Comparison of ENCODE assay signal across 37 cellular contexts in genomic region chr3:94483403-94483802, GRCh38.
DNase-seq lines count a peak whose midpoint lies in the region; ATAC-seq, FAIRE-seq and TF ChIP-seq lines count a peak whose summit lies in the region.
"Had no signal": no experiment of that assay in that cellular context is flagged by ENCODE, and none has a peak within 500 bp of the region (broad histone marks: within the 10 kb centered on the region; RNA-seq: fewer than 3 reads in every experiment).

No MANE protein-coding gene starts in this region.

- no peak overlapping the region for H3K4me3 Mint-ChIP-seq in activated naive CD4-positive, alpha-beta T cell treated with anti-CD3 and anti-CD28 coated beads for 36 hours
- H3K4me3 Mint-ChIP-seq: B cell; CD14-positive monocyte; CD4-positive, alpha-beta memory T cell; CD4-positive, alpha-beta T cell; CD4-positive, CD25-positive, alpha-beta regulatory T cell; CD8-positive, alpha-beta memory T cell; CD8-positive, alpha-beta T cell had no signal

- TF ChIP-seq POLR2A in H54 (IDR thresholded peaks at IDR 0.05; ENCODE audit: low read depth, low read length), result no peak

- H3K36me3 Mint-ChIP-seq in activated naive CD4-positive, alpha-beta T cell treated with anti-CD3 and anti-CD28 coated beads for 36 hours (ENCODE audit: low read depth), result no peaks in the 10 kb centered on the region
- H3K36me3 Mint-ChIP-seq: CD14-positive monocyte; CD4-positive, alpha-beta memory T cell; CD4-positive, CD25-positive, alpha-beta regulatory T cell; CD8-positive, alpha-beta memory T cell; CD8-positive, alpha-beta T cell had no signal

- H3K27ac ChIP-seq in colonic mucosa, result peak overlapping the region; percentile 11
- H3K27ac ChIP-seq: 22Rv1; A549; BLaER1; BLaER1 treated with 17β-estradiol and CSF1 and Interleukin-3, amounts not matched to agents 10 nM and 100 nM; C4-2B had no signal

- H3K27me3 ChIP-seq in colonic mucosa, result no peaks in the 10 kb centered on the region
- H3K27me3 ChIP-seq: BE2C; BLaER1; BLaER1 treated with 17β-estradiol and CSF1 and Interleukin-3, amounts not matched to agents 10 nM and 100 nM had no signal

- no peak for TF ChIP-seq CTCF in colonic mucosa (IDR thresholded peaks at IDR 0.05)
- no peak for TF ChIP-seq CTCF in mucosa of descending colon (IDR thresholded peaks at IDR 0.05)

- no peaks in the 10 kb centered on the region for H3K27me3 Mint-ChIP-seq in activated naive CD4-positive, alpha-beta T cell treated with anti-CD3 and anti-CD28 coated beads for 36 hours (ENCODE audit: low read depth)
- H3K27me3 Mint-ChIP-seq: B cell; CD4-positive, alpha-beta memory T cell; CD4-positive, alpha-beta T cell; CD4-positive, CD25-positive, alpha-beta regulatory T cell; CD8-positive, alpha-beta memory T cell had no signal

- no peak overlapping the region for H3K4me3 ChIP-seq in colonic mucosa
- no peak overlapping the region for H3K4me3 ChIP-seq in mucosa of descending colon
- H3K4me3 ChIP-seq: A549; BLaER1; BLaER1 treated with 17β-estradiol and CSF1 and Interleukin-3, amounts not matched to agents 10 nM and 100 nM had no signal

- CTCF ChIA-PET in activated naive CD4-positive, alpha-beta T cell treated with anti-CD3 and anti-CD28 coated beads for 36 hours (lab: Charles Lee), result no interaction called here

- no peak overlapping the region for H3K9ac ChIP-seq in colonic mucosa (ENCODE audit: low read depth in 2 of 2, low read length in 2 of 2)
- H3K9ac ChIP-seq: BLaER1; BLaER1 treated with 17β-estradiol and CSF1 and Interleukin-3, amounts not matched to agents 10 nM and 100 nM had no signal

- intact Hi-C loops in colonic mucosa (cut with DNase I), result no loop called here
- intact Hi-C loops in left colon (cut with DNase I, micrococcal nuclease), result no loop called here
- intact Hi-C loops in mucosa of descending colon (cut with DNase I, micrococcal nuclease), result no loop called here
- intact Hi-C loops in activated naive CD4-positive, alpha-beta T cell treated with anti-CD3 and anti-CD28 coated beads for 36 hours (cut with micrococcal nuclease), result no loop called here

- H3K4me1 Mint-ChIP-seq in activated naive CD4-positive, alpha-beta T cell treated with anti-CD3 and anti-CD28 coated beads for 36 hours (ENCODE audit: low read depth), result no peaks in the 10 kb centered on the region
- H3K4me1 Mint-ChIP-seq: B cell; CD14-positive monocyte; CD4-positive, alpha-beta memory T cell; CD4-positive, CD25-positive, alpha-beta regulatory T cell; CD8-positive, alpha-beta memory T cell had no signal

- FAIRE-seq in urothelium cell line (lab: Jason Lieb, UNC) (no peak), H54 (lab: Jason Lieb, UNC) (no peak)
- FAIRE-seq: A204.1, A549, D721Med had no signal

- H3K9me3 Mint-ChIP-seq in activated naive CD4-positive, alpha-beta T cell treated with anti-CD3 and anti-CD28 coated beads for 36 hours, result peaks cover 4% of the 10 kb centered on the region
- H3K9me3 Mint-ChIP-seq: CD4-positive, alpha-beta T cell had no signal

- peak; percentile 92 for ATAC-seq in left colon
- peak; percentile 83 for ATAC-seq in mucosa of descending colon
- ATAC-seq: A549; CD8-positive, alpha-beta T cell had no signal

- DNase-seq in colonic mucosa (no peak), left colon (no peak), left kidney (ENCODE audit: low read depth, low spot score) (peak; percentile 11), mucosa of descending colon (peak in 1 of 3 donors; percentile 15), urothelium cell line (ENCODE audit: low spot score) (no peak), H54 (ENCODE audit: insufficient read length, low spot score) (no peak), NCI-H1105 treated with DMSO at 0.1 percent for 48 hours (lab: John Stamatoyannopoulos, UW) (no peak)
- no peak for DNase-seq in activated naive CD4-positive, alpha-beta T cell treated with anti-CD3 and anti-CD28 coated beads for 36 hours
- DNase-seq: 8988T; ACHN; AML-193; BE2C; C1 segment of cervical spinal cord; Caco-2; Calu3; CD4-positive, alpha-beta memory T cell; CD4-positive, alpha-beta T cell; CD4-positive, CD25-positive, alpha-beta regulatory T cell; CD8-positive, alpha-beta memory T cell; CD8-positive, alpha-beta T cell; COR-L47; DMS 273 treated with DMSO at 0.1 percent for 48 hours; DMS153; DMS53; DMS79; DMS79 treated with DMSO at 0.1 percent for 48 hours; DND-41; EL had no signal

- H3K36me3 ChIP-seq in colonic mucosa, result no peaks in the 10 kb centered on the region
- no peaks in the 10 kb centered on the region for H3K36me3 ChIP-seq in mucosa of descending colon (ENCODE audit: low read depth)
- H3K36me3 ChIP-seq: BE2C; BLaER1; BLaER1 treated with 17β-estradiol and CSF1 and Interleukin-3, amounts not matched to agents 10 nM and 100 nM had no signal

- H3K9me3 ChIP-seq in colonic mucosa, result no peaks in the 10 kb centered on the region
- no peaks in the 10 kb centered on the region for H3K9me3 ChIP-seq in mucosa of descending colon
- H3K9me3 ChIP-seq: A549, BLaER1, Caco-2 had no signal

- H3K27ac Mint-ChIP-seq in activated naive CD4-positive, alpha-beta T cell treated with anti-CD3 and anti-CD28 coated beads for 36 hours, result no peak overlapping the region
- H3K27ac Mint-ChIP-seq: B cell; CD14-positive monocyte; CD4-positive, alpha-beta memory T cell; CD4-positive, alpha-beta T cell; CD4-positive, CD25-positive, alpha-beta regulatory T cell; CD8-positive, alpha-beta memory T cell; CD8-positive, alpha-beta T cell had no signal

- H3K4me1 ChIP-seq in colonic mucosa (no peaks in the 10 kb centered on the region), mucosa of descending colon (ENCODE audit: low read depth) (no peaks in the 10 kb centered on the region)
- H3K4me1 ChIP-seq: A549; BLaER1; BLaER1 treated with 17β-estradiol and CSF1 and Interleukin-3, amounts not matched to agents 10 nM and 100 nM; Caco-2 had no signal
